14 cellular contexts compared by ENCODE assay signal in the genomic region with DNA sequence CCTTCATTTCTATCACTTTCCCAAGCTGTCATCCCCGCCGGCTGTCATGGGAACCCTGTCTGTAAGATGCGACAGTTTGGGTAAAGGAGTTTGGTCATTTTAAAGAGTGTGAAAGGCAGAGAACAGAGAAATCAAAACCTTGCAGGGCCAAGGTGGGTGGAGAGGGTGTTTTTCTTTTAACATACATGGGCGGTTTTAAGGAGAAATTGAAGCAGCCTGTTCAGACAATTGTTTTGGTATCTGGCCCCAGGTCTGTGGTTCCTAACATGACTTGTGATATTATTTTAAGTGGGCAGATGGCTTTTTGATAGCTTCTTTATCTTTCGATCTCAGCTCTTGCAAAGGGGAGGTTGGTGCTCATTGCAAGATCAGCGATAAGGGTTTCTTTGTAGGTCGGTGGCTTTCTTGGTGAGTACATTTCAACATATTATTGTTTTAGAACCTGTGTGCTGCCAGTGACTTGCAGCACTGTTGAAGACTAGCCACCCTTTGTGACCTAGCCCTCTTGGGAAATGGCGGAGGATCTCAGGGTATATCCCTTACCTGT. TPM values are rescaled to one million over a fixed set of nuclear protein-coding genes. Genes with fewer than 3 reads are reported as not detected.
DNase-seq lines count a peak whose midpoint lies in the region; ATAC-seq lines count a peak whose summit lies in the region.
"Had no signal": no experiment of that assay in that cellular context is flagged by ENCODE, and none has a peak within 500 bp of the region (broad histone marks: within the 10 kb centered on the region; RNA-seq: fewer than 3 reads in every experiment).

No MANE protein-coding gene starts in this region.

- no peaks in the 10 kb centered on the region for H3K27me3 ChIP-seq in thymus (ENCODE audit: control insufficient read depth, insufficient read depth)
- H3K27me3 ChIP-seq: adrenal gland had no signal

- H3K4me1 ChIP-seq in thymus (ENCODE audit: control insufficient read depth, insufficient read depth, low read length): peaks cover 38% of the 10 kb centered on the region

- H3K4me3 ChIP-seq in thymus (ENCODE audit: low read length): no peak overlapping the region
- H3K4me3 ChIP-seq: adrenal gland had no signal

- 29% methylated on average over 8 of the region's 8 CpGs for WGBS in thymus

- H3K27ac ChIP-seq in thymus (ENCODE audit: low read depth): peak overlapping the region; percentile 5
- H3K27ac ChIP-seq: adrenal gland had no signal

- DNase-seq in stimulated activated CD4-positive, alpha-beta T cell treated with anti-CD3 and anti-CD28 coated beads, Interleukin-12 subunit alpha, Interleukin-12 subunit beta, amount 100 ng/mL, for 48 hours (ENCODE audit: low read depth in 2 of 3, low spot score in 1 of 3): peak in 2 of 3 donors; percentile 18 to 30
- no peak for DNase-seq in stimulated activated CD4-positive, alpha-beta T cell treated with anti-CD3 and anti-CD28 coated beads, Interleukin-12 subunit alpha, Interleukin-12 subunit beta, amount 100 ng/mL, for 4 hours
- peak; percentile 24 for DNase-seq in activated effector memory CD4-positive, alpha-beta T cell treated with Interleukin-2 at 50 U/mL for 16 hours
- peak; percentile 30 for DNase-seq in mesenteric fat pad (ENCODE audit: low spot score)
- no peak for DNase-seq in cortex of kidney (lab: John Stamatoyannopoulos, UW)
- DNase-seq: adrenal gland, NCI-H1417 treated with DMSO at 0.1 percent for 48 hours, NCI-H524 treated with DMSO at 0.1 percent for 48 hours had no signal

- H3K9me3 ChIP-seq in thymus (ENCODE audit: control insufficient read depth): no peaks in the 10 kb centered on the region
- H3K9me3 ChIP-seq: adrenal gland had no signal

- H3K36me3 ChIP-seq in thymus (ENCODE audit: control insufficient read depth, insufficient read depth): no peaks in the 10 kb centered on the region
- H3K36me3 ChIP-seq: adrenal gland had no signal

- no peak for ATAC-seq in HG03280 (IDR thresholded peaks at IDR 0.05; ENCODE audit: unreplicated experiment)
- ATAC-seq in GM18517 (IDR thresholded peaks at IDR 0.05; ENCODE audit: unreplicated experiment): no peak
- ATAC-seq: left lobe of liver had no signal

RNA-seq across cellular contexts. Expression of gene PPP1R3F, which starts 3.7 kb away (rescaled TPM):
- 2.2 TPM for total RNA-seq in mesenteric fat pad
- 4.6 TPM for polyA plus RNA-seq in thymus

RNA-seq across cellular contexts. Expression of gene FOXP3, which starts 8.7 kb away (rescaled TPM):
- not detected for total RNA-seq in mesenteric fat pad
- polyA plus RNA-seq in thymus: 5.5 TPM

RNA-seq across cellular contexts. Expression of gene GAGE10, which starts 30.2 kb away (rescaled TPM):
- total RNA-seq in mesenteric fat pad: not detected
- not detected for polyA plus RNA-seq in thymus
- total RNA-seq: adrenal gland, fibroblast of villous mesenchyme, H1, left lobe of liver had no signal
- polyA plus RNA-seq: adrenal gland, H1 had no signal

RNA-seq across cellular contexts. Expression of gene CCDC22, which starts 38.0 kb away (rescaled TPM):
- total RNA-seq in mesenteric fat pad: 12.3 TPM
- 20.9 TPM for polyA plus RNA-seq in thymus

RNA-seq across cellular contexts. Expression of gene CACNA1F, which starts 40.1 kb away (rescaled TPM):
- not detected for total RNA-seq in mesenteric fat pad
- polyA plus RNA-seq in thymus: 1.8 TPM
- total RNA-seq: fibroblast of villous mesenchyme, left lobe of liver had no signal

Comparison
In these comparisons a context has a peak if more than half of its experiments do, and no peak if none do; other contexts are left out.
1. DNase-seq: peak in stimulated activated CD4-positive, alpha-beta T cell treated with anti-CD3 and anti-CD28 coated beads, Interleukin-12 subunit alpha, Interleukin-12 subunit beta, amount 100 ng/mL, for 48 hours (2 of 3), activated effector memory CD4-positive, alpha-beta T cell treated with Interleukin-2 at 50 U/mL for 16 hours (single experiment) and mesenteric fat pad (single experiment); none in stimulated activated CD4-positive, alpha-beta T cell treated with anti-CD3 and anti-CD28 coated beads, Interleukin-12 subunit alpha, Interleukin-12 subunit beta, amount 100 ng/mL, for 4 hours (single experiment) and cortex of kidney (single experiment).